ENCODE assay signal across 1 cellular context in genomic region chr17:4908301-4908700, GRCh38.
TF ChIP-seq lines count a peak whose summit lies in the region.

No MANE protein-coding gene starts in this region.

TF ChIP-seq in H1, 55 proteins besides CTCF, POLR2A, EP300 and RAD21:
- TF ChIP-seq, protein P1, sequence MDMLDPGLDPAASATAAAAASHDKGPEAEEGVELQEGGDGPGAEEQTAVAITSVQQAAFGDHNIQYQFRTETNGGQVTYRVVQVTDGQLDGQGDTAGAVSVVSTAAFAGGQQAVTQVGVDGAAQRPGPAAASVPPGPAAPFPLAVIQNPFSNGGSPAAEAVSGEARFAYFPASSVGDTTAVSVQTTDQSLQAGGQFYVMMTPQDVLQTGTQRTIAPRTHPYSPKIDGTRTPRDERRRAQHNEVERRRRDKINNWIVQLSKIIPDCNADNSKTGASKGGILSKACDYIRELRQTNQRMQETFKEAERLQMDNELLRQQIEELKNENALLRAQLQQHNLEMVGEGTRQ (IDR thresholded peaks at IDR 0.05; ENCODE audit: low read length) = no peak
- TF ChIP-seq TEAD4 (IDR thresholded peaks at IDR 0.05; ENCODE audit: low read depth, low read length) = no peak
- TF ChIP-seq CTBP2 (IDR thresholded peaks at IDR 0.05; ENCODE audit: borderline replicate concordance, insufficient read depth, insufficient read length, low read length) = no peak
- TF ChIP-seq ASH2L (IDR thresholded peaks at IDR 0.05; ENCODE audit: low read length) = no peak
- TF ChIP-seq TCF12 (IDR thresholded peaks at IDR 0.05; ENCODE audit: low read depth, low read length) = no peak
- TF ChIP-seq BCL11A (IDR thresholded peaks at IDR 0.05; ENCODE audit: low read depth in 2 of 2, low read length in 2 of 2) = no peak
- no peak for TF ChIP-seq SRF (IDR thresholded peaks at IDR 0.05; ENCODE audit: low read depth, low read length)
- no peak for TF ChIP-seq BRCA1 (IDR thresholded peaks at IDR 0.05; ENCODE audit: low read depth, low read length)
- no peak for TF ChIP-seq RBBP5 (IDR thresholded peaks at IDR 0.05; ENCODE audit: borderline replicate concordance, low read depth, low read length)
- TF ChIP-seq EZH2 (IDR thresholded peaks at IDR 0.05; ENCODE audit: low read depth, low read length, severe bottlenecking) = no peak
- TF ChIP-seq POU5F1 (IDR thresholded peaks at IDR 0.05; ENCODE audit: low read depth, low read length) = no peak
- TF ChIP-seq SIRT6 (IDR thresholded peaks at IDR 0.05; ENCODE audit: low read length) = no peak
- TF ChIP-seq RFX5 (IDR thresholded peaks at IDR 0.05; ENCODE audit: borderline replicate concordance, low read depth, low read length) = no peak
- no peak for TF ChIP-seq EGR1 (IDR thresholded peaks at IDR 0.05; ENCODE audit: borderline replicate concordance, low read depth, low read length)
- TF ChIP-seq, protein P2, sequence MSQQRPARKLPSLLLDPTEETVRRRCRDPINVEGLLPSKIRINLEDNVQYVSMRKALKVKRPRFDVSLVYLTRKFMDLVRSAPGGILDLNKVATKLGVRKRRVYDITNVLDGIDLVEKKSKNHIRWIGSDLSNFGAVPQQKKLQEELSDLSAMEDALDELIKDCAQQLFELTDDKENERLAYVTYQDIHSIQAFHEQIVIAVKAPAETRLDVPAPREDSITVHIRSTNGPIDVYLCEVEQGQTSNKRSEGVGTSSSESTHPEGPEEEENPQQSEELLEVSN (IDR thresholded peaks at IDR 0.05) = no peak
- no peak for TF ChIP-seq TBP (IDR thresholded peaks at IDR 0.05; ENCODE audit: low read depth, low read length)
- TF ChIP-seq TAF7 (optimal IDR thresholded peaks at IDR 0.05; ENCODE audit: borderline replicate concordance, low read depth, low read length) = no peak
- TF ChIP-seq RNF2 (IDR thresholded peaks at IDR 0.05; ENCODE audit: borderline replicate concordance, low read depth, low read length, missing control alignments, poor library complexity, severe bottlenecking) = no peak
- TF ChIP-seq ZNF274 (IDR thresholded peaks at IDR 0.05; ENCODE audit: borderline replicate concordance, extremely low read depth, low read length) = no peak
